ENCODE assay signal across 9 cellular contexts in genomic region chr2:86443601-86444000, GRCh38. TPM values are rescaled to one million over a fixed set of nuclear protein-coding genes. Genes with fewer than 3 reads are reported as not detected.
A peak's percentile ranks its signal among the peaks of the same experiment; 100 is the strongest.
DNase-seq lines count a peak whose midpoint lies in the region; ATAC-seq, FAIRE-seq and TF ChIP-seq lines count a peak whose summit lies in the region.
"Had no signal": no experiment of that assay in that cellular context is flagged by ENCODE, and none has a peak within 500 bp of the region (broad histone marks: within the 10 kb centered on the region; RNA-seq: fewer than 3 reads in every experiment).

No MANE protein-coding gene starts in this region.

- no peak for FAIRE-seq in GM12878 (lab: Jason Lieb, UNC)

- H3K4me3 ChIP-seq in heart right ventricle, result peak overlapping the region in 8 of 10 donors; percentile 67 to 87 (median 72)
- H3K4me3 ChIP-seq in GM12878, result peak overlapping the region; percentile 78
- H3K4me3 ChIP-seq in mucosa of stomach (ENCODE audit: low read length), result no peak overlapping the region
- H3K4me3 ChIP-seq in transverse colon, result peak overlapping the region in 1 of 4 donors; percentile 62
- H3K4me3 ChIP-seq in foreskin fibroblast (ENCODE audit: low read depth in 1 of 2, low read length in 2 of 2), result peak overlapping the region in 1 of 2 donors; percentile 94

- CTCF ChIA-PET in GM12878 (lab: Yijun Ruan, JAX), result interaction anchor here (1.0 to 4.0 kb wide), 4 partner anchors 8 to 222 kb away, joined by 3 to 15 read pairs (median 6); no protein-coding TSS in a partner anchor

- H3K9ac ChIP-seq in GM12878 (ENCODE audit: control insufficient read depth, insufficient read depth, low read length) (no peak overlapping the region; the same call in 1 of the 2 replicates), mucosa of stomach (ENCODE audit: low read length) (peak overlapping the region; percentile 72)

- RAD21 ChIA-PET in GM12878 (lab: Charles Lee; ENCODE audit: unreplicated experiment), result interaction anchor here (1.3 to 2.0 kb wide), 2 partner anchors 173 to 178 kb away, joined by 4 to 10 read pairs; no protein-coding TSS in a partner anchor

- DNase-seq in heart right ventricle, result no peak
- no peak for DNase-seq in left cardiac atrium
- DNase-seq in GM12878 (ENCODE audit: low read depth, low spot score), result no peak
- DNase-seq in transverse colon, result no peak
- DNase-seq in GOT3 (lab: John Stamatoyannopoulos, UW), result no peak
- no peak for DNase-seq in foreskin fibroblast
- DNase-seq: NCI-H1417 had no signal

- TF ChIP-seq EP300 in GM12878 (IDR thresholded peaks at IDR 0.05; ENCODE audit: borderline replicate concordance in 1 of 2, control insufficient read depth in 1 of 2, low read depth in 2 of 2, low read length in 2 of 2) (no peak), transverse colon (IDR thresholded peaks at IDR 0.05; ENCODE audit: low read depth) (no peak)

- peaks cover 11% of the 10 kb centered on the region for H4K20me1 ChIP-seq in GM12878 (ENCODE audit: control insufficient read depth, insufficient read depth)

- TF ChIP-seq RAD21 in GM12878 (IDR thresholded peaks at IDR 0.05; ENCODE audit: insufficient read depth, low read depth, low read length), result no peak

- TF ChIP-seq POLR2A in GM12878 (IDR thresholded peaks at IDR 0.05; ENCODE audit: low read depth, low read length), result no peak
- no peak for TF ChIP-seq POLR2A in transverse colon (IDR thresholded peaks at IDR 0.05)

- peak overlapping the region; percentile 75 for H3K4me2 ChIP-seq in GM12878 (ENCODE audit: control insufficient read depth, insufficient read depth)

- H3K4me1 ChIP-seq in heart right ventricle (peaks cover 26 to 61% (median 55%) of the 10 kb centered on the region in 9 donors), GM12878 (ENCODE audit: control insufficient read depth, insufficient read depth, low read length) (peaks cover 11% of the 10 kb centered on the region), mucosa of stomach (ENCODE audit: control insufficient read depth, insufficient read depth, low read length) (peaks cover 12% of the 10 kb centered on the region), transverse colon (peaks cover 16 to 59% (median 23%) of the 10 kb centered on the region in 4 donors)

- H3K79me2 ChIP-seq in GM12878 (ENCODE audit: control insufficient read depth, insufficient read depth, low read length), result peaks cover 69% of the 10 kb centered on the region

- in situ Hi-C loops in GM12878 (cut with MboI), result loop anchor here (25.0 kb wide), 1 partner anchor 1506 kb away; no protein-coding TSS in a partner anchor
- in situ Hi-C loops in transverse colon (cut with MboI; ENCODE audit: low pct_ligation_motif_present in 1 of 4, low pct_unique_long_range_greater_than_20kb in 1 of 4, low sequenced_read_pairs in 3 of 4), result loop anchor here in 1 of 4 donors (10.0 kb wide), 1 partner anchor 219 kb away; no protein-coding TSS in a partner anchor

- WGBS in heart right ventricle, 2 donors, result 58 to 62% methylated on average over 4 of the region's 4 CpGs
- WGBS in GM12878 (ENCODE audit: insufficient coverage, insufficient replicate concordance, low lambda C conversion rate, missing lambda C conversion rate), result 83% methylated on average over 4 of the region's 4 CpGs
- 38 to 59% methylated on average over 3 to 4 of the region's 4 CpGs for WGBS in transverse colon (ENCODE audit: low coverage in 1 of 2), 2 donors

- intact Hi-C loops in heart right ventricle (cut with DNase I) (loop anchor here in 4 of 10 donors (5.0 to 10.0 kb wide), 6 partner anchors 46 to 246 kb away; partner anchors contain the start of genes CHMP3 (in 2 of the 4), IMMT (in 1 of the 4) and MRPL35 (in 1 of the 4)), left cardiac atrium (cut with DNase I) (loop anchor here in 1 of 2 donors (5.0 to 10.0 kb wide), 2 partner anchors 51 to 219 kb away; no protein-coding TSS in a partner anchor), GM12878 (cut with micrococcal nuclease; ENCODE audit: unreplicated experiment) (loop anchor here (2.0 to 10.0 kb wide), 2 partner anchors 119 to 219 kb away; partner anchors contain the start of gene CHMP3), transverse colon (cut with DNase I; ENCODE audit: low total_unique reads) (no loop called here)

- H2AFZ ChIP-seq in GM12878 (ENCODE audit: control insufficient read depth, low read depth, low read length), result no peak overlapping the region

- peaks cover 0 to 20% (median 18%) of the 10 kb centered on the region in 11 donors for H3K9me3 ChIP-seq in heart right ventricle
- peaks cover 12% of the 10 kb centered on the region; the same call in 2 of the 3 replicates for H3K9me3 ChIP-seq in GM12878 (replicated peaks; ENCODE audit: control insufficient read depth, insufficient read depth, low read length)
- H3K9me3 ChIP-seq in mucosa of stomach (ENCODE audit: control insufficient read depth, low read length), result peaks cover 9% of the 10 kb centered on the region
- peaks cover 16 to 18% of the 10 kb centered on the region in 2 donors for H3K9me3 ChIP-seq in transverse colon

- H3K36me3 ChIP-seq in heart right ventricle (peaks cover 0 to 50% (median 0%) of the 10 kb centered on the region in 9 donors), GM12878 (ENCODE audit: control insufficient read depth in 2 of 2, insufficient read depth in 2 of 2, low read length in 1 of 2) (peaks cover 1 to 19% of the 10 kb centered on the region in 2 experiments; a peak in 3 of 4 replicates), mucosa of stomach (ENCODE audit: control insufficient read depth, insufficient read depth, low read length) (no peaks in the 10 kb centered on the region), transverse colon (no peaks in the 10 kb centered on the region)

- no peaks in the 10 kb centered on the region for H3K27me3 ChIP-seq in heart right ventricle
- H3K27me3 ChIP-seq in GM12878 (replicated peaks in 1 of 2; ENCODE audit: control insufficient read depth in 2 of 2, insufficient read depth in 2 of 2, low read length in 1 of 2), result no peaks in the 10 kb centered on the region
- no peaks in the 10 kb centered on the region for H3K27me3 ChIP-seq in mucosa of stomach (ENCODE audit: control insufficient read depth, insufficient read depth, low read length)
- no peaks in the 10 kb centered on the region for H3K27me3 ChIP-seq in transverse colon

- TF ChIP-seq CTCF in heart right ventricle (IDR thresholded peaks at IDR 0.05), result no peak
- no peak for TF ChIP-seq CTCF in GM12878 (IDR thresholded peaks at IDR 0.05 in 2 of 3, conservative IDR thresholded peaks at IDR 0.05 in 1 of 3; ENCODE audit: control insufficient read depth in 2 of 3, extremely low read depth in 1 of 3, insufficient read depth in 1 of 3, low read depth in 3 of 3, low read length in 3 of 3)
- TF ChIP-seq CTCF in transverse colon (IDR thresholded peaks at IDR 0.05), result no peak
- TF ChIP-seq CTCF in foreskin fibroblast (IDR thresholded peaks at IDR 0.05; ENCODE audit: low read depth, low read length), result no peak

- POLR2A ChIA-PET in GM12878 (lab: Charles Lee), result interaction anchor here (0.9 to 3.0 kb wide), 2 partner anchors 119 to 175 kb away, joined by 3 to 20 read pairs; partner anchors contain the start of gene CHMP3

- no peak for ATAC-seq in heart right ventricle
- no peak for ATAC-seq in left cardiac atrium
- ATAC-seq in GM12878, result no peak
- ATAC-seq in GM21515 (IDR thresholded peaks at IDR 0.05; ENCODE audit: unreplicated experiment), result no peak

- H3K27ac ChIP-seq in heart right ventricle (peak overlapping the region in 3 of 10 donors; percentile 49 to 100 (median 96)), GM12878 (ENCODE audit: control insufficient read depth, insufficient read depth) (no peak overlapping the region; the same call in 1 of the 2 replicates), transverse colon (peak overlapping the region in 3 of 4 donors; percentile 96 to 98 (median 97))

- SMC1A ChIA-PET in GM12878 (lab: Charles Lee; ENCODE audit: uncharacterized antibody, unreplicated experiment), result interaction anchor here (0.8 to 2.8 kb wide), 8 partner anchors 15 to 222 kb away, joined by 3 to 13 read pairs (median 4); no protein-coding TSS in a partner anchor

- no TSS peak for BruUV-seq in GM12878 (replicated peaks; lab: Mats Ljungman, UMichigan)

TF ChIP-seq in GM12878, 131 proteins besides CTCF, POLR2A, EP300 and RAD21 (continues in another document):
- TF ChIP-seq IRF5 (IDR thresholded peaks at IDR 0.05; ENCODE audit: borderline replicate concordance) (no peak), ZNF274 (IDR thresholded peaks at IDR 0.05; ENCODE audit: insufficient read depth, insufficient read length) (no peak)

RNA-seq across cellular contexts. Expression of gene KDM3A, which starts 2.4 kb away (rescaled TPM):
- total RNA-seq in heart right ventricle (10 to 100 TPM; 24.8 to 53.7 (median 35.0) TPM), left cardiac atrium (10 to 100 TPM; 35.5 to 45.9 TPM), GM12878 (2014; rRNA removed) (8.0 and 9.7 TPM in 2 replicates), GM12878 (2014; rRNA removed; fragmentation: Illumina TruSeq; extraction: Trizol) (11.0 and 14.9 TPM in 2 replicates), GM12878 (2021) (15.7 and 16.1 TPM in 2 replicates), transverse colon (100 to 1,000 TPM in 1 of 4 donors, 10 to 100 TPM in 3; 40.4 to 173 (median 55.0) TPM)
- polyA plus RNA-seq in heart right ventricle (10 to 100 TPM; 17.1 to 29.7 TPM), GM12878 (2011; rRNA removed) (102 and 145 TPM in 2 replicates), GM12878 (2014; fragmentation: Illumina TruSeq; extraction: Trizol) (11.3 and 15.6 TPM in 2 replicates), GM12878 (2014; fragmentation: Nextera tagmentation; extraction: Ambion mirVana) (1 to 10 TPM; 3.8 to 4.9 TPM), GM12878 (2014; rRNA removed) (7.3 and 10.9 TPM in 2 replicates), GM12878 (2016; fragmentation: Nextera tagmentation; extraction: Ambion mirVana) (10 to 100 TPM; 10.5 to 12.1 TPM)
- 203 and 241 TPM in 2 replicates for total RNA-seq in GM12878 (2013; cell fraction: nucleolus; rRNA removed)
- 27.7 TPM for polyA plus RNA-seq in GM12878 (2011; ENCODE audit: low read depth)
- polyA plus RNA-seq in GM12878 (2011; cell fraction: cytosol; rRNA removed), result 38.0 and 48.3 TPM in 2 replicates
- 130 and 199 TPM in 2 replicates for polyA plus RNA-seq in GM12878 (2011; cell fraction: nucleus; rRNA removed)
- 27.7 and 67.1 TPM in 2 replicates for polyA plus RNA-seq in GM12878 (2012)
- polyA minus RNA-seq in GM12878 (2011; rRNA and poly(A)+ RNA removed), result 126 and 144 TPM in 2 replicates
- polyA minus RNA-seq in GM12878 (2011; cell fraction: cytosol; rRNA and poly(A)+ RNA removed), result 42.4 and 48.6 TPM in 2 replicates
- 151 and 156 TPM in 2 replicates for polyA minus RNA-seq in GM12878 (2011; cell fraction: nucleus; rRNA and poly(A)+ RNA removed)
